8 cellular contexts compared by ENCODE assay signal in the genomic region with DNA sequence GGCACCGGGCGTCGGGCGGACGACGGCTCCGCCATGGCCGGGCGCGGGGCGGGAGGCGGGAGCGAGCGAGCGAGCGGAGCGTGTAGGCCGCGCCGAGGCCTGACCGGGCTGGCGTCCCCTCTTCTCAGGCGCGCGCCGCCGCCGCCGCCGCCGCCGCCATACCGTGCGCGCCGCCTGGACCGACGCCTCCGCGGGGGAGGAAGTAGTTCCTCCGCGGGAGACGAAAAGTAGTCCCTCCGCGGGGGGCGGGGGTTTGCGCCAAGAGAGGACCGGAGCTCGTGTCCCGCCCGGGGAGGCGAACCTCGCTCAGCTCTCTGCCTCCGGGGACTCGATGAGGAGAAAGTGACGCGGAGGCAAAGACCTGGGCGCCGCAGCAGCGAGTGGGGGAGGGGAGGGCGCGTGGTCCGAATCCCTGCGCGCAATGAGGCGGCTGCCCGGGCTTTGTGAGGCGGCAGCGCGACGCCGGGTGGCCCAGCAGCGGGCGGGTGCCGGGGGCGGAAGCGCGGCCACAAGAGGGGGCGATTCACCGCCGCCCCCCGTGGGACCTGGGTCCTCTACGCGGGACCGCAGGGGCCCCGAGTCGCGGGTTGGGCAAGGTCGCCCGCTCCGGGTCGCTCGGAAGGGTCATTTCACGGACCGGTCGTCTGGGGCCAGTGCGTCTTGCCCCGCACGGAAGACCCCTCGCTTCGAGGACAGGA. TPM values are rescaled to one million over a fixed set of nuclear protein-coding genes. Genes with fewer than 3 reads are reported as not detected.
DNase-seq lines count a peak whose midpoint lies in the region; ATAC-seq and TF ChIP-seq lines count a peak whose summit lies in the region.

A gene (minus strand): TSS at position 176 of the 698 bp plus-strand sequence. CDS start 141 bp downstream, at position 35.

- DNase-seq in NCI-H1105 treated with DMSO at 0.1 percent for 48 hours (lab: John Stamatoyannopoulos, UW) = peak; percentile 78
- DNase-seq in T-helper 17 cell = peak; percentile 68 to 74 (median 68)
- DNase-seq in amygdala (lab: John Stamatoyannopoulos, UW) = peak in 54 of 56 donors; percentile 10 to 95 (median 73)
- DNase-seq in right cardiac atrium = peak; percentile 86 to 95 (median 94)
- peak; percentile 81 for DNase-seq in putamen (ENCODE audit: low spot score)
- DNase-seq in vagina (ENCODE audit: extremely low spot score in 2 of 2) = no peak

- intact Hi-C loops in right cardiac atrium (cut with DNase I) (loop anchor here (2.0 to 10.0 kb wide), 4 partner anchors 34 to 75 kb away; a partner anchor contains a TSS), vagina (cut with DNase I) (loop anchor here (2.0 to 5.0 kb wide), 2 partner anchors 35 to 74 kb away; a partner anchor contains a TSS)

- H3K4me3 ChIP-seq in right cardiac atrium (ENCODE audit: low read length) = peak within 1 kb of the TSS; percentile 97
- peak within 1 kb of the TSS; percentile 84 to 94 for H3K4me3 ChIP-seq in vagina

- peaks cover 4% of the 10 kb centered on the region for H3K36me3 Mint-ChIP-seq in T-helper 17 cell (ENCODE audit: low read depth)

- no peaks in the 10 kb centered on the region for H3K36me3 ChIP-seq in vagina

- H3K4me3 Mint-ChIP-seq in T-helper 17 cell = peak within 1 kb of the TSS; percentile 92

- peak; percentile 50 for ATAC-seq in HG02571 (IDR thresholded peaks at IDR 0.05; ENCODE audit: unreplicated experiment)
- peak; percentile 48 for ATAC-seq in T-helper 17 cell
- ATAC-seq in right cardiac atrium = peak; percentile 83 to 84

- H3K27me3 Mint-ChIP-seq in T-helper 17 cell = no peaks in the 10 kb centered on the region

- H3K9me3 ChIP-seq in T-helper 17 cell (ENCODE audit: control insufficient read depth, low read length, poor library complexity, severe bottlenecking) (no peaks in the 10 kb centered on the region), right cardiac atrium (ENCODE audit: control insufficient read depth, low read length) (no peaks in the 10 kb centered on the region), vagina (no peaks in the 10 kb centered on the region)

- peaks cover 39% of the 10 kb centered on the region for H3K4me1 Mint-ChIP-seq in T-helper 17 cell

- H3K27ac ChIP-seq in right cardiac atrium (ENCODE audit: low read length) = peak within 1 kb of the TSS; percentile 93
- peak within 1 kb of the TSS; percentile 97 for H3K27ac ChIP-seq in vagina

- under 1% methylated on average over 101 of the region's 101 CpGs for WGBS in right cardiac atrium

- H3K4me1 ChIP-seq in right cardiac atrium (ENCODE audit: control insufficient read depth, insufficient read depth, low read length) = peaks cover 4% of the 10 kb centered on the region
- H3K4me1 ChIP-seq in vagina = peaks cover 24% of the 10 kb centered on the region

- peak; percentile 48 for TF ChIP-seq POLR2A in GM10847 (IDR thresholded peaks at IDR 0.05; ENCODE audit: extremely low read depth, insufficient read length)
- peak in 1 of 2 donors; percentile 58 for TF ChIP-seq POLR2A in vagina (IDR thresholded peaks at IDR 0.05)

- H3K27me3 ChIP-seq in right cardiac atrium (ENCODE audit: control insufficient read depth, insufficient read depth) (no peaks in the 10 kb centered on the region), vagina (no peaks in the 10 kb centered on the region)

- peak in 1 of 3 experiments; percentile 25 for TF ChIP-seq CTCF in vagina (IDR thresholded peaks at IDR 0.05)

- peak within 1 kb of the TSS; percentile 93 for H3K27ac Mint-ChIP-seq in T-helper 17 cell

RNA-seq across cellular contexts. Expression of the gene that starts here (rescaled TPM):
- total RNA-seq in T-helper 17 cell (10 to 100 TPM; 71.9 to 81.6 TPM), right cardiac atrium (10 to 100 TPM; 31.0 to 36.9 (median 32.7) TPM), vagina (62.1 TPM)
- polyA plus RNA-seq in right cardiac atrium = 13.4 TPM

Comparison
In these comparisons a context has a peak if more than half of its experiments do, and no peak if none do; other contexts are left out.
1. DNase-seq: peak in NCI-H1105 treated with DMSO at 0.1 percent for 48 hours (single experiment), T-helper 17 cell (3 of 3), amygdala (54 of 56), right cardiac atrium (3 of 3) and putamen (single experiment); none in vagina (0 of 2).
2. Peak in every context shown above with its lines, with median percentiles within 50 percentile points of each other: ATAC-seq.